Comparison of ENCODE assay signal across 1 cellular context in the genomic region with DNA sequence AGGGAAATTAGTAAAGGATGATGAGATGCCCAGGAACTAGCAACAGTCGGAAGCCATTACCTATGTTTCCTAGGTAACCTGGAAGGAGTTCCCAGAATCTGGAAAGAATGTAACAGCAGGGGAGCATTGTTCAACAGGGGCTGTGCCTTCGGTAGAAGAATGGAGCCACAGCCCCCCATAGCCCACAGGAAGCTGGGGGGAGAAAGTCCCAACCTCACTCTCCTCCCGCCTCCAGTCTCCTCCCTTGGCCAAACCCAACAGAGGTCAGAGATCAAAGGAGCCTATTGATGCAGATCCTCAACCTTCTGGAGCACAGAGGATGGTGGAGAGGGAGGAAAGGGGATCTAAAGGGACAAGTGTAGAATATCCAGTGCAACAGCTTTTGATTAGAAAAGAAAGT.
A peak's percentile ranks its signal among the peaks of the same experiment; 100 is the strongest.
TF ChIP-seq lines count a peak whose summit lies in the region.

No MANE protein-coding gene starts in this region.

TF ChIP-seq in GM23338, 12 proteins besides CTCF, POLR2A, EP300 and RAD21 (continued from another document):
- TF ChIP-seq, protein P1, sequence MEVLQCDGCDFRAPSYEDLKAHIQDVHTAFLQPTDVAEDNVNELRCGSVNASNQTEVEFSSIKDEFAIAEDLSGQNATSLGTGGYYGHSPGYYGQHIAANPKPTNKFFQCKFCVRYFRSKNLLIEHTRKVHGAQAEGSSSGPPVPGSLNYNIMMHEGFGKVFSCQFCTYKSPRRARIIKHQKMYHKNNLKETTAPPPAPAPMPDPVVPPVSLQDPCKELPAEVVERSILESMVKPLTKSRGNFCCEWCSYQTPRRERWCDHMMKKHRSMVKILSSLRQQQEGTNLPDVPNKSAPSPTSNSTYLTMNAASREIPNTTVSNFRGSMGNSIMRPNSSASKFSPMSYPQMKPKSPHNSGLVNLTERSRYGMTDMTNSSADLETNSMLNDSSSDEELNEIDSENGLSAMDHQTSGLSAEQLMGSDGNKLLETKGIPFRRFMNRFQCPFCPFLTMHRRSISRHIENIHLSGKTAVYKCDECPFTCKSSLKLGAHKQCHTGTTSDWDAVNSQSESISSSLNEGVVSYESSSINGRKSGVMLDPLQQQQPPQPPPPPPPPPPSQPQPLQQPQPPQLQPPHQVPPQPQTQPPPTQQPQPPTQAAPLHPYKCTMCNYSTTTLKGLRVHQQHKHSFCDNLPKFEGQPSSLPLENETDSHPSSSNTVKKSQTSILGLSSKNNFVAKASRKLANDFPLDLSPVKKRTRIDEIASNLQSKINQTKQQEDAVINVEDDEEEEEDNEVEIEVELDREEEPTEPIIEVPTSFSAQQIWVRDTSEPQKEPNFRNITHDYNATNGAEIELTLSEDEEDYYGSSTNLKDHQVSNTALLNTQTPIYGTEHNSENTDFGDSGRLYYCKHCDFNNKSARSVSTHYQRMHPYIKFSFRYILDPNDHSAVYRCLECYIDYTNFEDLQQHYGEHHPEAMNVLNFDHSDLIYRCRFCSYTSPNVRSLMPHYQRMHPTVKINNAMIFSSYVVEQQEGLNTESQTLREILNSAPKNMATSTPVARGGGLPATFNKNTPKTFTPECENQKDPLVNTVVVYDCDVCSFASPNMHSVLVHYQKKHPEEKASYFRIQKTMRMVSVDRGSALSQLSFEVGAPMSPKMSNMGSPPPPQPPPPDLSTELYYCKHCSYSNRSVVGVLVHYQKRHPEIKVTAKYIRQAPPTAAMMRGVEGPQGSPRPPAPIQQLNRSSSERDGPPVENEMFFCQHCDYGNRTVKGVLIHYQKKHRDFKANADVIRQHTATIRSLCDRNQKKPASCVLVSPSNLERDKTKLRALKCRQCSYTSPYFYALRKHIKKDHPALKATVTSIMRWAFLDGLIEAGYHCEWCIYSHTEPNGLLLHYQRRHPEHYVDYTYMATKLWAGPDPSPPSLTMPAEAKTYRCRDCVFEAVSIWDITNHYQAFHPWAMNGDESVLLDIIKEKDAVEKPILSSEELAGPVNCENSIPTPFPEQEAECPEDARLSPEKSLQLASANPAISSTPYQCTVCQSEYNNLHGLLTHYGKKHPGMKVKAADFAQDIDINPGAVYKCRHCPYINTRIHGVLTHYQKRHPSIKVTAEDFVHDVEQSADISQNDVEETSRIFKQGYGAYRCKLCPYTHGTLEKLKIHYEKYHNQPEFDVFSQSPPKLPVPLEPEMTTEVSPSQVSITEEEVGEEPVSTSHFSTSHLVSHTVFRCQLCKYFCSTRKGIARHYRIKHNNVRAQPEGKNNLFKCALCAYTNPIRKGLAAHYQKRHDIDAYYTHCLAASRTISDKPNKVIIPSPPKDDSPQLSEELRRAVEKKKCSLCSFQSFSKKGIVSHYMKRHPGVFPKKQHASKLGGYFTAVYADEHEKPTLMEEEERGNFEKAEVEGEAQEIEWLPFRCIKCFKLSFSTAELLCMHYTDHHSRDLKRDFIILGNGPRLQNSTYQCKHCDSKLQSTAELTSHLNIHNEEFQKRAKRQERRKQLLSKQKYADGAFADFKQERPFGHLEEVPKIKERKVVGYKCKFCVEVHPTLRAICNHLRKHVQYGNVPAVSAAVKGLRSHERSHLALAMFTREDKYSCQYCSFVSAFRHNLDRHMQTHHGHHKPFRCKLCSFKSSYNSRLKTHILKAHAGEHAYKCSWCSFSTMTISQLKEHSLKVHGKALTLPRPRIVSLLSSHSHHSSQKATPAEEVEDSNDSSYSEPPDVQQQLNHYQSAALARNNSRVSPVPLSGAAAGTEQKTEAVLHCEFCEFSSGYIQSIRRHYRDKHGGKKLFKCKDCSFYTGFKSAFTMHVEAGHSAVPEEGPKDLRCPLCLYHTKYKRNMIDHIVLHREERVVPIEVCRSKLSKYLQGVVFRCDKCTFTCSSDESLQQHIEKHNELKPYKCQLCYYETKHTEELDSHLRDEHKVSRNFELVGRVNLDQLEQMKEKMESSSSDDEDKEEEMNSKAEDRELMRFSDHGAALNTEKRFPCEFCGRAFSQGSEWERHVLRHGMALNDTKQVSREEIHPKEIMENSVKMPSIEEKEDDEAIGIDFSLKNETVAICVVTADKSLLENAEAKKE (CRISPR knock-in tag; IDR thresholded peaks at IDR 0.05) = peak; percentile 100
TF ChIP-seq in GM23338: peak in this region for 3.
